ENCODE assay signal across 18 cellular contexts in the genomic region with DNA sequence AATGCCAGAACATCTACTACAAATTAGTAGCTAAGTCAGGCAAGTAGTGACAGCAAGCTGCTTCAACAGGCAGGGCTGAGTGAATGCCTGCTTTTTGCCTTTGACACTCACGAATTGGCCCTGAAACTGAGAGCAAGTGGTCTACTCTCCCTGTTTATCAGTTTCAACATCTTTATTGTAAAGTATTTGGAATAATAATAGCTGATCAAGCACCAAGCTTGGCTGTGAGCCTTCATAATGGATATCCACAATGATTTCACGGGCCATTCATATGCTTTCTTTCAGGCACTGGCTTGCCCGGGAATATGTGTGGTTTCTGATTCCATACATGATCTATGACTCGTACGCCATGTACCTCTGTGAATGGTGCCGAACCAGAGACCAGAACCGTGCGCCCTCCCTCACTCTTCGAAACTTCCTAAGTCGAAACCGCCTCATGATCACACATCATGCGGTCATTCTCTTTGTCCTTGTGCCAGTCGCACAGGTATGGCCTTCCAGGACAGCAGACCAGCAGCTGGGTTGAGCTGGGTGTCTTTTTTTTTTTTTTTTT. TPM values are rescaled to one million over a fixed set of nuclear protein-coding genes. Genes with fewer than 3 reads are reported as not detected.
DNase-seq lines count a peak whose midpoint lies in the region; ATAC-seq and TF ChIP-seq lines count a peak whose summit lies in the region.
"Had no signal": no experiment of that assay in that cellular context is flagged by ENCODE, and none has a peak within 500 bp of the region (broad histone marks: within the 10 kb centered on the region; RNA-seq: fewer than 3 reads in every experiment).

No MANE protein-coding gene starts in this region.

- H4K20me1 ChIP-seq in PC-9 (ENCODE audit: insufficient read depth) = peaks cover 25% of the 10 kb centered on the region
- peaks cover 23% of the 10 kb centered on the region for H4K20me1 ChIP-seq in smooth muscle cell (ENCODE audit: low read depth)
- no peaks in the 10 kb centered on the region for H4K20me1 ChIP-seq in GM23248 (ENCODE audit: insufficient read depth)

- POLR2A ChIA-PET in PC-9 (lab: Charles Lee; ENCODE audit: unreplicated experiment) = no interaction called here

- 93 to 97% methylated on average over 6 to 13 of the region's 13 CpGs for WGBS in endodermal cell (ENCODE audit: insufficient coverage in 1 of 2, insufficient read length in 1 of 2), 2 experiments
- 95% methylated on average over 13 of the region's 13 CpGs for WGBS in smooth muscle cell (ENCODE audit: low lambda C conversion rate)
- 96% methylated on average over 13 of the region's 13 CpGs for WGBS in GM23248 (ENCODE audit: low coverage in 1 of 2, low lambda C conversion rate in 2 of 2, missing lambda C conversion rate in 2 of 2), 2 experiments

- no peak for TF ChIP-seq CTCF in PC-9 (conservative IDR thresholded peaks at IDR 0.05)
- TF ChIP-seq CTCF in endodermal cell (conservative IDR thresholded peaks at IDR 0.05) = no peak
- TF ChIP-seq CTCF in foreskin keratinocyte (conservative IDR thresholded peaks at IDR 0.05) = no peak
- TF ChIP-seq CTCF in smooth muscle cell (IDR thresholded peaks at IDR 0.05; ENCODE audit: borderline replicate concordance, insufficient read depth, poor library complexity, severe bottlenecking) = no peak

- H3K4me3 ChIP-seq in PC-9 (no peak overlapping the region), endodermal cell (ENCODE audit: low read length) (no peak overlapping the region), smooth muscle cell (no peak overlapping the region), GM23248 (no peak overlapping the region)

- H3K27me3 Mint-ChIP-seq in endodermal cell (ENCODE audit: insufficient read depth) = peaks cover 8% of the 10 kb centered on the region
- H3K27me3 Mint-ChIP-seq: B cell; CD4-positive, alpha-beta T cell had no signal

- ATAC-seq in foreskin keratinocyte = peak; percentile 87

- CTCF ChIA-PET in PC-9 (lab: Charles Lee) = no interaction called here

- H3K4me3 Mint-ChIP-seq in endodermal cell = no peak overlapping the region
- H3K4me3 Mint-ChIP-seq: B cell; CD4-positive, alpha-beta T cell had no signal

- peaks cover 9% of the 10 kb centered on the region for H3K4me1 Mint-ChIP-seq in endodermal cell

- DNase-seq in ELR (ENCODE audit: low read depth) (peak; percentile 17), PC-9 (no peak), endodermal cell (no peak), foreskin keratinocyte (peak; percentile 81 to 91), smooth muscle cell (lab: John Stamatoyannopoulos, UW; ENCODE audit: unreplicated experiment) (no peak), GM23248 (no peak), NOMO-1 treated with dmso at 0.1 percent for 144 hours (lab: John Stamatoyannopoulos, UW; ENCODE audit: unreplicated experiment) (no peak)
- DNase-seq in activated naive CD4-positive, alpha-beta T cell (lab: John Stamatoyannopoulos, UW) = no peak
- DNase-seq: C1 segment of cervical spinal cord; Calu3; CD4-positive, alpha-beta T cell; DMS153; DMS79 treated with DMSO at 0.1 percent for 48 hours; EL; GDM1; HCEC 1CT had no signal

- H3K36me3 Mint-ChIP-seq in endodermal cell (ENCODE audit: low read depth) = peaks cover 50% of the 10 kb centered on the region

- H3K9me3 ChIP-seq in PC-9 (ENCODE audit: insufficient read depth, low read depth) (no peaks in the 10 kb centered on the region), endodermal cell (ENCODE audit: control insufficient read depth, low read length) (no peaks in the 10 kb centered on the region), smooth muscle cell (replicated peaks; ENCODE audit: low read depth) (no peaks in the 10 kb centered on the region), GM23248 (ENCODE audit: low read depth) (no peaks in the 10 kb centered on the region)

- H3K27me3 ChIP-seq in PC-9 (ENCODE audit: insufficient read depth, low read depth) (no peaks in the 10 kb centered on the region), endodermal cell (ENCODE audit: control insufficient read depth, insufficient read depth, low read length, poor library complexity, severe bottlenecking) (no peaks in the 10 kb centered on the region), foreskin keratinocyte (no peaks in the 10 kb centered on the region), smooth muscle cell (ENCODE audit: low read depth) (no peaks in the 10 kb centered on the region), GM23248 (replicated peaks; ENCODE audit: insufficient read depth) (no peaks in the 10 kb centered on the region)

- H3K79me2 ChIP-seq in PC-9 (ENCODE audit: low read depth) (peaks cover 21% of the 10 kb centered on the region), smooth muscle cell (ENCODE audit: low read depth) (peaks cover 29% of the 10 kb centered on the region), GM23248 (ENCODE audit: insufficient read depth) (peaks cover 76% of the 10 kb centered on the region)

- H3K36me3 ChIP-seq in PC-9 (ENCODE audit: low read depth) = peaks cover 28% of the 10 kb centered on the region; the same call in 1 of the 2 replicates
- peaks cover 60% of the 10 kb centered on the region for H3K36me3 ChIP-seq in endodermal cell (ENCODE audit: control insufficient read depth, insufficient read depth, low read length)
- H3K36me3 ChIP-seq in smooth muscle cell (ENCODE audit: low read depth) = no peaks in the 10 kb centered on the region
- H3K36me3 ChIP-seq in GM23248 (ENCODE audit: low read depth) = peaks cover 36% of the 10 kb centered on the region

- intact Hi-C loops in PC-9 (cut with micrococcal nuclease; ENCODE audit: unreplicated experiment) = no loop called here

- H3K27ac Mint-ChIP-seq in endodermal cell = peak overlapping the region; percentile 52
- H3K27ac Mint-ChIP-seq: B cell; CD4-positive, alpha-beta T cell had no signal

- peak overlapping the region; percentile 8; the same call in 1 of the 2 replicates for H3K27ac ChIP-seq in PC-9
- H3K27ac ChIP-seq in endodermal cell (ENCODE audit: low read depth, low read length) = no peak overlapping the region
- H3K27ac ChIP-seq in foreskin keratinocyte = peak overlapping the region; percentile 46
- no peak overlapping the region for H3K27ac ChIP-seq in smooth muscle cell (ENCODE audit: low read depth)
- no peak overlapping the region for H3K27ac ChIP-seq in GM23248
- H3K27ac ChIP-seq: HL-60 had no signal

- H2AFZ ChIP-seq in PC-9 = no peak overlapping the region
- H2AFZ ChIP-seq in smooth muscle cell (ENCODE audit: low read depth) = no peak overlapping the region
- no peak overlapping the region for H2AFZ ChIP-seq in GM23248

- no TSS peak for BruUV-seq in PC-9 (replicated peaks; lab: Mats Ljungman, UMichigan)

- H3K4me1 ChIP-seq in PC-9 (replicated peaks; ENCODE audit: insufficient read depth) (peaks cover 12% of the 10 kb centered on the region), endodermal cell (ENCODE audit: control insufficient read depth, insufficient read depth, low read length) (peaks cover 3% of the 10 kb centered on the region), foreskin keratinocyte (peaks cover 16% of the 10 kb centered on the region), smooth muscle cell (ENCODE audit: low read depth) (peaks cover 12% of the 10 kb centered on the region), GM23248 (ENCODE audit: insufficient read depth) (peaks cover 7% of the 10 kb centered on the region)

- H3K9me2 ChIP-seq in PC-9 (ENCODE audit: insufficient read depth) (no peaks in the 10 kb centered on the region), GM23248 (ENCODE audit: insufficient read depth) (no peaks in the 10 kb centered on the region)

- no peak overlapping the region for H3K4me2 ChIP-seq in PC-9
- H3K4me2 ChIP-seq in smooth muscle cell = no peak overlapping the region
- H3K4me2 ChIP-seq in GM23248 (ENCODE audit: unreplicated experiment) = no peak overlapping the region

- H3F3A ChIP-seq in PC-9 (ENCODE audit: insufficient read depth, low read depth) (peaks cover 36% of the 10 kb centered on the region), smooth muscle cell (ENCODE audit: low read depth) (peaks cover 2% of the 10 kb centered on the region), GM23248 (ENCODE audit: insufficient read depth) (0 out of 2 replicates have a peak, but pooled peaks cover 9% of the 10 kb centered on the region)

- H3K9me3 Mint-ChIP-seq in endodermal cell = no peaks in the 10 kb centered on the region
- H3K9me3 Mint-ChIP-seq: CD4-positive, alpha-beta T cell had no signal

- no peak overlapping the region for H3K9ac ChIP-seq in endodermal cell (ENCODE audit: extremely low read depth, low read length, poor library complexity, severe bottlenecking)
- no peak overlapping the region for H3K9ac ChIP-seq in smooth muscle cell (ENCODE audit: low read depth)
- no peak overlapping the region for H3K9ac ChIP-seq in GM23248

- in situ Hi-C loops in GM23248 (cut with MboI) = no loop called here

RNA-seq across cellular contexts. Expression of a gene that starts 5.2 kb away (rescaled TPM):
- 13.4 and 29.4 TPM in 2 replicates for total RNA-seq in PC-9 (2021)
- 10 to 100 TPM; 16.6 to 28.8 TPM for total RNA-seq in endodermal cell
- polyA plus RNA-seq in endodermal cell (2013, experiment 1 of 2) = 17.4 TPM
- polyA plus RNA-seq in endodermal cell (2013, experiment 2 of 2) = 21.0 TPM
- total RNA-seq in foreskin keratinocyte = 35.3 and 38.9 TPM in 2 replicates
- polyA plus RNA-seq in foreskin keratinocyte = 35.4 and 39.2 TPM in 2 replicates
- 20.1 and 23.0 TPM in 2 replicates for total RNA-seq in smooth muscle cell
- polyA plus RNA-seq in smooth muscle cell = 21.9 and 25.9 TPM in 2 replicates
- 48.9 and 56.4 TPM in 2 replicates for total RNA-seq in GM23248 (2014; rRNA removed; shearing (Covaris generic))
- 42.2 and 49.2 TPM in 2 replicates for polyA plus RNA-seq in GM23248 (2016; fragmentation: Nextera tagmentation; extraction: Ambion mirVana)

RNA-seq across cellular contexts. Expression of a gene that starts 14.4 kb away (rescaled TPM):
- total RNA-seq in PC-9 (2021) (41.4 and 47.4 TPM in 2 replicates), endodermal cell (10 to 100 TPM; 30.3 to 36.2 TPM), foreskin keratinocyte (35.5 and 41.5 TPM in 2 replicates), smooth muscle cell (9.0 and 18.8 TPM in 2 replicates)
- 27.3 TPM for polyA plus RNA-seq in endodermal cell (2013, experiment 1 of 2)
- polyA plus RNA-seq in endodermal cell (2013, experiment 2 of 2) = 24.4 TPM
- polyA plus RNA-seq in foreskin keratinocyte (24.0 and 30.6 TPM in 2 replicates), smooth muscle cell (10.2 and 10.5 TPM in 2 replicates), GM23248 (2016; fragmentation: Nextera tagmentation; extraction: Ambion mirVana) (18.0 and 18.2 TPM in 2 replicates)
- 9.7 and 11.1 TPM in 2 replicates for total RNA-seq in GM23248 (2014; rRNA removed; shearing (Covaris generic))

RNA-seq across cellular contexts. Expression of a gene that starts 23.0 kb away (rescaled TPM):
- total RNA-seq in PC-9 (2021) = 71.5 and 77.6 TPM in 2 replicates
- total RNA-seq in endodermal cell = 10 to 100 TPM; 59.8 to 63.2 TPM
- polyA plus RNA-seq in endodermal cell (2013, experiment 1 of 2) = 38.0 TPM
- 39.8 TPM for polyA plus RNA-seq in endodermal cell (2013, experiment 2 of 2)
- 25.1 and 26.6 TPM in 2 replicates for total RNA-seq in foreskin keratinocyte
- polyA plus RNA-seq in foreskin keratinocyte = 6.7 and 8.3 TPM in 2 replicates
- total RNA-seq in smooth muscle cell = 18.6 and 24.4 TPM in 2 replicates
- polyA plus RNA-seq in smooth muscle cell = 9.6 and 12.0 TPM in 2 replicates
- total RNA-seq in GM23248 (2014; rRNA removed; shearing (Covaris generic)) = 10.2 and 13.9 TPM in 2 replicates
- polyA plus RNA-seq in GM23248 (2016; fragmentation: Nextera tagmentation; extraction: Ambion mirVana) = 16.5 and 16.8 TPM in 2 replicates

RNA-seq across cellular contexts. Expression of a gene that starts 44.4 kb away (rescaled TPM):
- 110 and 123 TPM in 2 replicates for total RNA-seq in PC-9 (2021)
- 10 to 100 TPM; 81.6 to 95.1 TPM for total RNA-seq in endodermal cell
- 58.6 TPM for polyA plus RNA-seq in endodermal cell (2013, experiment 1 of 2)
- polyA plus RNA-seq in endodermal cell (2013, experiment 2 of 2) = 54.5 TPM
- 43.9 and 48.8 TPM in 2 replicates for total RNA-seq in foreskin keratinocyte
- polyA plus RNA-seq in foreskin keratinocyte = 42.8 and 51.5 TPM in 2 replicates
- total RNA-seq in smooth muscle cell = 53.5 and 66.3 TPM in 2 replicates
- 47.2 and 61.8 TPM in 2 replicates for polyA plus RNA-seq in smooth muscle cell
- total RNA-seq in GM23248 (2014; rRNA removed; shearing (Covaris generic)) = 76.3 and 85.7 TPM in 2 replicates
- 63.5 and 67.7 TPM in 2 replicates for polyA plus RNA-seq in GM23248 (2016; fragmentation: Nextera tagmentation; extraction: Ambion mirVana)

RNA-seq across cellular contexts. Expression of a gene that starts 44.5 kb away (rescaled TPM):
- total RNA-seq in PC-9 (2021) (23.2 and 25.0 TPM in 2 replicates), endodermal cell (10 to 100 TPM; 14.0 to 18.7 TPM), foreskin keratinocyte (12.8 and 15.2 TPM in 2 replicates), smooth muscle cell (6.4 and 8.7 TPM in 2 replicates)
- 10.1 TPM for polyA plus RNA-seq in endodermal cell (2013, experiment 1 of 2)
- 10.7 TPM for polyA plus RNA-seq in endodermal cell (2013, experiment 2 of 2)
- polyA plus RNA-seq in foreskin keratinocyte (14.2 and 14.7 TPM in 2 replicates), smooth muscle cell (12.8 and 13.4 TPM in 2 replicates), GM23248 (2016; fragmentation: Nextera tagmentation; extraction: Ambion mirVana) (19.3 and 21.7 TPM in 2 replicates)
- total RNA-seq in GM23248 (2014; rRNA removed; shearing (Covaris generic)) = 19.1 and 28.7 TPM in 2 replicates

Comparison
In these comparisons a context has a peak if more than half of its experiments do, and no peak if none do; other contexts are left out.
1. DNase-seq: peak in ELR (single experiment) and foreskin keratinocyte (2 of 2); none in PC-9 (0 of 2), endodermal cell (single experiment), activated naive CD4-positive, alpha-beta T cell (0 of 4), smooth muscle cell (single experiment), GM23248 (single experiment) and NOMO-1 treated with dmso at 0.1 percent for 144 hours (single experiment).
2. H3K27ac ChIP-seq: peak in PC-9 (single experiment) and foreskin keratinocyte (single experiment); none in endodermal cell (single experiment), smooth muscle cell (single experiment) and GM23248 (single experiment).